ENCODE assay signal across 10 cellular contexts in the genomic region with DNA sequence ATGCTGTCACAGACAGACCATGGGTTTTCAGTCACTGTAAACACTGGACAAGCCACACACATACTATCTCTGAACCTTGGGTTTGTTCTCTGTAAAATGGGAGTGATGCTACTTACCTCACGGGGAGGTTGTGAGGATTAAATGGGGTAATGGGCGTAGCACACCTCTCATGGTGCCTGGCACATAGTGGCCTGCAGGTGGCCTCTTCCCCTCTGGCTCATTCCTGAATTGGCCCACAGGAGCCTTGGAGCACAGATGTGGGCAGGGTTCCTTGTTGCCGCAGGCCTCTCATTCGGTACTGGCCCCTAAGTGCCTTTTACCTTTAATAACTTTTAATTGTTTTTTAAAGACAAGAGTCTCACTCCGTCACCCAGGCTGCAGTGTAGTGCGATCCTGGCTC. TPM values are rescaled to one million over a fixed set of nuclear protein-coding genes. Genes with fewer than 3 reads are reported as not detected.
DNase-seq lines count a peak whose midpoint lies in the region; ATAC-seq, FAIRE-seq and TF ChIP-seq lines count a peak whose summit lies in the region.
"Had no signal": no experiment of that assay in that cellular context is flagged by ENCODE, and none has a peak within 500 bp of the region (broad histone marks: within the 10 kb centered on the region; RNA-seq: fewer than 3 reads in every experiment).

No MANE protein-coding gene starts in this region.

- no peak overlapping the region for H3K4me3 ChIP-seq in MM.1S (ENCODE audit: low read length)
- H3K4me3 ChIP-seq in coronary artery, result no peak overlapping the region
- no peak overlapping the region for H3K4me3 ChIP-seq in pancreas

- H3K9me3 ChIP-seq in MM.1S (replicated peaks; ENCODE audit: insufficient read depth, low read length) (no peaks in the 10 kb centered on the region), pancreas (no peaks in the 10 kb centered on the region)

- no peak overlapping the region for H3K9ac ChIP-seq in MM.1S (ENCODE audit: low read length)

- 64 to 75% methylated on average over 6 of the region's 6 CpGs for WGBS in pancreas, 2 donors

- no peaks in the 10 kb centered on the region for H3K4me1 ChIP-seq in MM.1S (ENCODE audit: low read length)
- peaks cover 0 to 10% (median 4%) of the 10 kb centered on the region in 3 donors for H3K4me1 ChIP-seq in pancreas

- H3K27me3 ChIP-seq in MM.1S (replicated peaks; ENCODE audit: insufficient read depth, low read length) (no peaks in the 10 kb centered on the region), pancreas (no peaks in the 10 kb centered on the region)

- ATAC-seq in pancreas (peak; percentile 71 to 85 (median 76)), GM18907 (IDR thresholded peaks at IDR 0.05; ENCODE audit: unreplicated experiment) (no peak)

- DNase-seq in NCI-H1417 (lab: John Stamatoyannopoulos, UW) (peak in 2 of 3 experiments; percentile 17 to 34), NCI-H1417 treated with DMSO at 0.1 percent for 48 hours (lab: John Stamatoyannopoulos, UW) (no peak), MM.1S (no peak), coronary artery (ENCODE audit: low spot score) (no peak), pancreas (peak in 2 of 6 donors; percentile 26 to 40), retina (no peak), DMS79 (lab: John Stamatoyannopoulos, UW) (no peak)
- DNase-seq: activated CD8-positive, alpha-beta memory T cell treated with anti-CD3 and anti-CD28 coated beads, Interleukin-2, amount 50 U/mL, for 48 hours; NCI-H1105 treated with DMSO at 0.1 percent for 48 hours had no signal

- H3F3A ChIP-seq in MM.1S (ENCODE audit: insufficient read depth, low read length), result no peaks in the 10 kb centered on the region

- no peak overlapping the region for H3K4me2 ChIP-seq in MM.1S (ENCODE audit: low read depth, low read length)

- FAIRE-seq in pancreas (lab: Jason Lieb, UNC), result no peak

- H3K9me2 ChIP-seq in MM.1S (replicated peaks; ENCODE audit: insufficient read depth, low read length), result no peaks in the 10 kb centered on the region

- H3K27ac ChIP-seq in MM.1S (ENCODE audit: low read length), result no peak overlapping the region
- H3K27ac ChIP-seq in coronary artery, result peak overlapping the region; percentile 83 to 96
- no peak overlapping the region for H3K27ac ChIP-seq in pancreas

- TF ChIP-seq CTCF in MM.1S (IDR thresholded peaks at IDR 0.05; ENCODE audit: low read length) (peak; percentile 32), coronary artery (IDR thresholded peaks at IDR 0.05) (peak; percentile 29), pancreas (IDR thresholded peaks at IDR 0.05) (peak; percentile 11 to 46 (median 19))

- intact Hi-C loops in pancreas (cut with DNase I), result loop anchor here in 1 of 3 donors (10.0 kb wide), 1 partner anchor 113 kb away; no protein-coding TSS in a partner anchor

- H3K36me3 ChIP-seq in MM.1S (replicated peaks; ENCODE audit: insufficient read depth, low read length), result no peaks in the 10 kb centered on the region
- H3K36me3 ChIP-seq in pancreas, result no peaks in the 10 kb centered on the region

- H3K79me2 ChIP-seq in MM.1S (ENCODE audit: low read length), result no peaks in the 10 kb centered on the region

- H4K20me1 ChIP-seq in MM.1S (ENCODE audit: insufficient read depth, low read length), result no peaks in the 10 kb centered on the region

- H2AFZ ChIP-seq in MM.1S (ENCODE audit: low read length), result no peak overlapping the region

RNA-seq across cellular contexts. Expression of a gene that starts 11.7 kb away (rescaled TPM):
- 10 to 100 TPM; 20.4 to 38.8 (median 27.1) TPM for total RNA-seq in pancreas
- polyA plus RNA-seq in pancreas, result 1 to 10 TPM; 4.8 to 5.4 TPM

Comparison
In these comparisons a context has a peak if more than half of its experiments do, and no peak if none do; other contexts are left out.
1. DNase-seq: peak in NCI-H1417 (2 of 3); none in NCI-H1417 treated with DMSO at 0.1 percent for 48 hours (single experiment), MM.1S (single experiment), coronary artery (single experiment), retina (single experiment) and DMS79 (single experiment).
2. H3K27ac ChIP-seq: peak in coronary artery (2 of 2); none in MM.1S (single experiment) and pancreas (0 of 4).
3. Peak in every context shown above with its lines, with median percentiles within 50 percentile points of each other: CTCF ChIP-seq.